Comparison of ENCODE assay signal across 8 cellular contexts in genomic region chr6:37018152-37019064, GRCh38. TPM values are rescaled to one million over a fixed set of nuclear protein-coding genes. Genes with fewer than 3 reads are reported as not detected.
DNase-seq lines count a peak whose midpoint lies in the region; ATAC-seq and TF ChIP-seq lines count a peak whose summit lies in the region.

No MANE protein-coding gene starts in this region.

- no peaks in the 10 kb centered on the region for H3K9me3 Mint-ChIP-seq in natural killer cell
- H3K9me3 Mint-ChIP-seq in stimulated activated effector memory CD8-positive, alpha-beta T cell treated with anti-CD3 and anti-CD28 coated beads, Interleukin-12 subunit alpha, Interleukin-12 subunit beta, amount 100 ng/mL, for 72 hours, result no peaks in the 10 kb centered on the region

- TF ChIP-seq CTCF in natural killer cell (IDR thresholded peaks at IDR 0.05), result peak; percentile 91

- no peak overlapping the region for H3K4me3 Mint-ChIP-seq in natural killer cell
- peak overlapping the region; percentile 1 for H3K4me3 Mint-ChIP-seq in stimulated activated effector memory CD8-positive, alpha-beta T cell treated with anti-CD3 and anti-CD28 coated beads, Interleukin-12 subunit alpha, Interleukin-12 subunit beta, amount 100 ng/mL, for 72 hours

- DNase-seq in DMS53 (lab: John Stamatoyannopoulos, UW) (peak; percentile 91), KG1 (lab: John Stamatoyannopoulos, UW) (peak; percentile 77), OCI-M1 (lab: John Stamatoyannopoulos, UW) (peak; percentile 96), activated T-cell treated with anti-CD3 and anti-CD28 coated beads for 24 hours (ENCODE audit: low read depth) (peak; percentile 83), natural killer cell (peak; percentile 81)
- peak; percentile 87 to 95 for DNase-seq in stimulated activated effector memory CD8-positive, alpha-beta T cell treated with anti-CD3 and anti-CD28 coated beads, Interleukin-12 subunit alpha, Interleukin-12 subunit beta, amount 100 ng/mL, for 72 hours (ENCODE audit: low spot score in 2 of 2)

- intact Hi-C loops in natural killer cell (cut with micrococcal nuclease), result loop anchor here (1.0 to 2.0 kb wide), 7 partner anchors 32 to 296 kb away; partner anchors contain the start of genes C6orf89 and MTCH1

- H3K4me1 Mint-ChIP-seq in natural killer cell, result peaks cover 33 to 45% of the 10 kb centered on the region in 2 donors
- H3K4me1 Mint-ChIP-seq in stimulated activated effector memory CD8-positive, alpha-beta T cell treated with anti-CD3 and anti-CD28 coated beads, Interleukin-12 subunit alpha, Interleukin-12 subunit beta, amount 100 ng/mL, for 72 hours, result peaks cover 55% of the 10 kb centered on the region

- H3K27ac Mint-ChIP-seq in natural killer cell, result peak overlapping the region in 1 of 2 donors; percentile 64
- peak overlapping the region; percentile 88 for H3K27ac Mint-ChIP-seq in stimulated activated effector memory CD8-positive, alpha-beta T cell treated with anti-CD3 and anti-CD28 coated beads, Interleukin-12 subunit alpha, Interleukin-12 subunit beta, amount 100 ng/mL, for 72 hours

- ATAC-seq in GM21737 (IDR thresholded peaks at IDR 0.05; ENCODE audit: unreplicated experiment) (peak; percentile 80), esophagus mucosa (peak; percentile 85), natural killer cell (peak; percentile 92 to 96 (median 92))
- peak; percentile 95 for ATAC-seq in stimulated activated effector memory CD8-positive, alpha-beta T cell treated with anti-CD3 and anti-CD28 coated beads, Interleukin-12 subunit alpha, Interleukin-12 subunit beta, amount 100 ng/mL, for 72 hours

- H3K27me3 Mint-ChIP-seq in natural killer cell (ENCODE audit: low read depth in 2 of 2), result no peaks in the 10 kb centered on the region

- no peaks in the 10 kb centered on the region for H3K36me3 Mint-ChIP-seq in natural killer cell
- peaks cover 11% of the 10 kb centered on the region for H3K36me3 Mint-ChIP-seq in stimulated activated effector memory CD8-positive, alpha-beta T cell treated with anti-CD3 and anti-CD28 coated beads, Interleukin-12 subunit alpha, Interleukin-12 subunit beta, amount 100 ng/mL, for 72 hours

RNA-seq across cellular contexts. Expression of gene FGD2, which starts 13.0 kb away (rescaled TPM):
- total RNA-seq in esophagus mucosa, result 9.8 TPM
- 10 to 100 TPM in 2 of 3 donors, 1 to 10 TPM in 1; 6.3 to 22.3 (median 14.1) TPM for total RNA-seq in natural killer cell

RNA-seq across cellular contexts. Expression of gene MTCH1, which starts 32.4 kb away (rescaled TPM):
- 88.0 TPM for total RNA-seq in esophagus mucosa
- total RNA-seq in natural killer cell, result 100 to 1,000 TPM; 158 to 180 (median 162) TPM

Comparison
In these comparisons a context has a peak if more than half of its experiments do, and no peak if none do; other contexts are left out.
1. Peak in every context shown above with its lines: DNase-seq and ATAC-seq.